Comparison of ENCODE assay signal across 1 cellular context in the genomic region with DNA sequence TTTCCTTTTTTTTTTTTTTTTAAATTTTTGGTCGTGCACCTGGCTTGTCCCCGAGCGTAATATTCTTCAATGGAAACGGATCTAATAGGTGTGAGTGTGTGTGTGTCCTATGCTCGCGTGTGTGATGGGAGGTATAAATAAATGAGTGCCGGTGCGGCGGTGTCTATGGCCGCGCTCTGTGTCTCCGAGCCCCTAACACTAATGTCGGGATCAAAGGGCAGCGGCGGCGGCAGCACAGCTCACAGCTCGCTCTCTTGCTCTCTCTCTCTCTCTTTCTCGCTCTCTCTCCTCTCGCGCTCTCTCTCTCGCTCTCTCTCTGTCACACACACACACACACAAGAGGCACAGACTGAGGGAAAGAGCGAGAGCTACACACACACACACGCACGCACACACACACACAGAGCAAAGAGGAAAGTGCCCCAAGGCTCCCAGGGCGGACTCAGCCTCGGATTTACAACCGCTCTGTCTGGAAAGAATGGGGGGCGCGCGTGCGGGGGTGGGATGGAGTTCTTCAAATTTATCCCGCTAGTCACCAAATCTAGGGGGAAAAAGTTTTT.
TF ChIP-seq lines count a peak whose summit lies in the region.

A gene with protein sequence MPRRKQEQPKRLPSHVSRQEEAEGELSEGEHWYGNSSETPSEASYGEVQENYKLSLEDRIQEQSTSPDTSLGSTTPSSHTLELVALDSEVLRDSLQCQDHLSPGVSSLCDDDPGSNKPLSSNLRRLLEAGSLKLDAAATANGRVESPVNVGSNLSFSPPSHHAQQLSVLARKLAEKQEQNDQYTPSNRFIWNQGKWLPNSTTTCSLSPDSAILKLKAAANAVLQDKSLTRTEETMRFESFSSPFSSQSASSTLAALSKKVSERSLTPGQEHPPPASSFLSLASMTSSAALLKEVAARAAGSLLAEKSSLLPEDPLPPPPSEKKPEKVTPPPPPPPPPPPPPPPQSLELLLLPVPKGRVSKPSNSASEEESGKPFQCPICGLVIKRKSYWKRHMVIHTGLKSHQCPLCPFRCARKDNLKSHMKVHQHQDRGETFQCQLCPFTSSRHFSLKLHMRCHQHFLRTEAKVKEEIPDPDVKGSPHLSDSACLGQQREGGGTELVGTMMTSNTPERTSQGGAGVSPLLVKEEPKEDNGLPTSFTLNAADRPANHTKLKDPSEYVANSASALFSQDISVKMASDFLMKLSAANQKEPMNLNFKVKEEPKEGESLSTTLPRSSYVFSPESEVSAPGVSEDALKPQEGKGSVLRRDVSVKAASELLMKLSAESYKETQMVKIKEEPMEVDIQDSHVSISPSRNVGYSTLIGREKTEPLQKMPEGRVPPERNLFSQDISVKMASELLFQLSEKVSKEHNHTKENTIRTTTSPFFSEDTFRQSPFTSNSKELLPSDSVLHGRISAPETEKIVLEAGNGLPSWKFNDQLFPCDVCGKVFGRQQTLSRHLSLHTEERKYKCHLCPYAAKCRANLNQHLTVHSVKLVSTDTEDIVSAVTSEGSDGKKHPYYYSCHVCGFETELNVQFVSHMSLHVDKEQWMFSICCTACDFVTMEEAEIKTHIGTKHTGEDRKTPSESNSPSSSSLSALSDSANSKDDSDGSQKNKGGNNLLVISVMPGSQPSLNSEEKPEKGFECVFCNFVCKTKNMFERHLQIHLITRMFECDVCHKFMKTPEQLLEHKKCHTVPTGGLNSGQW (minus strand): TSS at position 206 of the 560 bp plus-strand sequence. CDS start 416 bp downstream, outside the sequence.

TF ChIP-seq in HepG2, 621 proteins besides CTCF, POLR2A, EP300 and RAD21 (continued from another document and continues in another):
- TF ChIP-seq FOXA1 (IDR thresholded peaks at IDR 0.05) = no peak
- TF ChIP-seq FOXA1 (CRISPR knock-in tag; IDR thresholded peaks at IDR 0.05) = peak; percentile 39; the same call in 1 of the 2 replicates
- no peak for TF ChIP-seq CHD4 (IDR thresholded peaks at IDR 0.05; ENCODE audit: borderline replicate concordance, low read length)
- TF ChIP-seq ZFP36L1 (CRISPR knock-in tag; IDR thresholded peaks at IDR 0.05) = no peak
- no peak for TF ChIP-seq TAF15 (IDR thresholded peaks at IDR 0.05; ENCODE audit: low read depth, low read length, poor library complexity, severe bottlenecking)
- TF ChIP-seq SRSF9 (IDR thresholded peaks at IDR 0.05; ENCODE audit: borderline replicate concordance, insufficient read depth, low read depth, low read length, poor library complexity, severe bottlenecking) = no peak
- TF ChIP-seq ZC3H4 (CRISPR knock-in tag; IDR thresholded peaks at IDR 0.05; ENCODE audit: borderline replicate concordance) = no peak
- TF ChIP-seq ZSCAN25 (CRISPR knock-in tag; IDR thresholded peaks at IDR 0.05) = peak; percentile 59; the same call in 1 of the 2 replicates
- peak; percentile 67; the same call in 1 of the 2 replicates for TF ChIP-seq SIN3A (IDR thresholded peaks at IDR 0.05; ENCODE audit: borderline replicate concordance, low read depth, low read length)
- no peak for TF ChIP-seq PRPF4 (IDR thresholded peaks at IDR 0.05; ENCODE audit: low read depth, low read length, poor library complexity, severe bottlenecking)
- TF ChIP-seq ZNF296 (CRISPR knock-in tag; conservative IDR thresholded peaks at IDR 0.05) = no peak
- TF ChIP-seq ZNF230 (CRISPR knock-in tag; IDR thresholded peaks at IDR 0.05) = peak; percentile 31; the same call in 1 of the 2 replicates
- no peak for TF ChIP-seq JUNB (CRISPR knock-in tag; IDR thresholded peaks at IDR 0.05; ENCODE audit: borderline replicate concordance)
- TF ChIP-seq TOE1 (CRISPR knock-in tag; IDR thresholded peaks at IDR 0.05) = no peak
- TF ChIP-seq ZFX (CRISPR knock-in tag; IDR thresholded peaks at IDR 0.05; ENCODE audit: low read depth) = peak; percentile 49; the same call in 1 of the 2 replicates
- TF ChIP-seq MBNL3 (CRISPR knock-in tag; conservative IDR thresholded peaks at IDR 0.05) = no peak
- TF ChIP-seq, protein P1, sequence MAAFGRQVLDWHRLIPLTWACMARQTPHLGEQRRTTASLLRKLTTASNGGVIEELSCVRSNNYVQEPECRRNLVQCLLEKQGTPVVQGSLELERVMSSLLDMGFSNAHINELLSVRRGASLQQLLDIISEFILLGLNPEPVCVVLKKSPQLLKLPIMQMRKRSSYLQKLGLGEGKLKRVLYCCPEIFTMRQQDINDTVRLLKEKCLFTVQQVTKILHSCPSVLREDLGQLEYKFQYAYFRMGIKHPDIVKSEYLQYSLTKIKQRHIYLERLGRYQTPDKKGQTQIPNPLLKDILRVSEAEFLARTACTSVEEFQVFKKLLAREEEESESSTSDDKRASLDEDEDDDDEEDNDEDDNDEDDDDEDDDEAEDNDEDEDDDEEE (CRISPR knock-in tag; IDR thresholded peaks at IDR 0.05) = no peak
- TF ChIP-seq, protein P2, sequence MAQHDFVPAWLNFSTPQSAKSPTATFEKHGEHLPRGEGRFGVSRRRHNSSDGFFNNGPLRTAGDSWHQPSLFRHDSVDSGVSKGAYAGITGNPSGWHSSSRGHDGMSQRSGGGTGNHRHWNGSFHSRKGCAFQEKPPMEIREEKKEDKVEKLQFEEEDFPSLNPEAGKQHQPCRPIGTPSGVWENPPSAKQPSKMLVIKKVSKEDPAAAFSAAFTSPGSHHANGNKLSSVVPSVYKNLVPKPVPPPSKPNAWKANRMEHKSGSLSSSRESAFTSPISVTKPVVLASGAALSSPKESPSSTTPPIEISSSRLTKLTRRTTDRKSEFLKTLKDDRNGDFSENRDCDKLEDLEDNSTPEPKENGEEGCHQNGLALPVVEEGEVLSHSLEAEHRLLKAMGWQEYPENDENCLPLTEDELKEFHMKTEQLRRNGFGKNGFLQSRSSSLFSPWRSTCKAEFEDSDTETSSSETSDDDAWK (CRISPR knock-in tag; IDR thresholded peaks at IDR 0.05) = no peak
- peak; percentile 58; the same call in 1 of the 2 replicates for TF ChIP-seq NRL (CRISPR knock-in tag; IDR thresholded peaks at IDR 0.05; ENCODE audit: borderline replicate concordance)
- TF ChIP-seq, protein P3, sequence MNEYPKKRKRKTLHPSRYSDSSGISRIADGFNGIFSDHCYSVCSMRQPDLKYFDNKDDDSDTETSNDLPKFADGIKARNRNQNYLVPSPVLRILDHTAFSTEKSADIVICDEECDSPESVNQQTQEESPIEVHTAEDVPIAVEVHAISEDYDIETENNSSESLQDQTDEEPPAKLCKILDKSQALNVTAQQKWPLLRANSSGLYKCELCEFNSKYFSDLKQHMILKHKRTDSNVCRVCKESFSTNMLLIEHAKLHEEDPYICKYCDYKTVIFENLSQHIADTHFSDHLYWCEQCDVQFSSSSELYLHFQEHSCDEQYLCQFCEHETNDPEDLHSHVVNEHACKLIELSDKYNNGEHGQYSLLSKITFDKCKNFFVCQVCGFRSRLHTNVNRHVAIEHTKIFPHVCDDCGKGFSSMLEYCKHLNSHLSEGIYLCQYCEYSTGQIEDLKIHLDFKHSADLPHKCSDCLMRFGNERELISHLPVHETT (CRISPR knock-in tag; conservative IDR thresholded peaks at IDR 0.05) = no peak
- TF ChIP-seq, protein P4, sequence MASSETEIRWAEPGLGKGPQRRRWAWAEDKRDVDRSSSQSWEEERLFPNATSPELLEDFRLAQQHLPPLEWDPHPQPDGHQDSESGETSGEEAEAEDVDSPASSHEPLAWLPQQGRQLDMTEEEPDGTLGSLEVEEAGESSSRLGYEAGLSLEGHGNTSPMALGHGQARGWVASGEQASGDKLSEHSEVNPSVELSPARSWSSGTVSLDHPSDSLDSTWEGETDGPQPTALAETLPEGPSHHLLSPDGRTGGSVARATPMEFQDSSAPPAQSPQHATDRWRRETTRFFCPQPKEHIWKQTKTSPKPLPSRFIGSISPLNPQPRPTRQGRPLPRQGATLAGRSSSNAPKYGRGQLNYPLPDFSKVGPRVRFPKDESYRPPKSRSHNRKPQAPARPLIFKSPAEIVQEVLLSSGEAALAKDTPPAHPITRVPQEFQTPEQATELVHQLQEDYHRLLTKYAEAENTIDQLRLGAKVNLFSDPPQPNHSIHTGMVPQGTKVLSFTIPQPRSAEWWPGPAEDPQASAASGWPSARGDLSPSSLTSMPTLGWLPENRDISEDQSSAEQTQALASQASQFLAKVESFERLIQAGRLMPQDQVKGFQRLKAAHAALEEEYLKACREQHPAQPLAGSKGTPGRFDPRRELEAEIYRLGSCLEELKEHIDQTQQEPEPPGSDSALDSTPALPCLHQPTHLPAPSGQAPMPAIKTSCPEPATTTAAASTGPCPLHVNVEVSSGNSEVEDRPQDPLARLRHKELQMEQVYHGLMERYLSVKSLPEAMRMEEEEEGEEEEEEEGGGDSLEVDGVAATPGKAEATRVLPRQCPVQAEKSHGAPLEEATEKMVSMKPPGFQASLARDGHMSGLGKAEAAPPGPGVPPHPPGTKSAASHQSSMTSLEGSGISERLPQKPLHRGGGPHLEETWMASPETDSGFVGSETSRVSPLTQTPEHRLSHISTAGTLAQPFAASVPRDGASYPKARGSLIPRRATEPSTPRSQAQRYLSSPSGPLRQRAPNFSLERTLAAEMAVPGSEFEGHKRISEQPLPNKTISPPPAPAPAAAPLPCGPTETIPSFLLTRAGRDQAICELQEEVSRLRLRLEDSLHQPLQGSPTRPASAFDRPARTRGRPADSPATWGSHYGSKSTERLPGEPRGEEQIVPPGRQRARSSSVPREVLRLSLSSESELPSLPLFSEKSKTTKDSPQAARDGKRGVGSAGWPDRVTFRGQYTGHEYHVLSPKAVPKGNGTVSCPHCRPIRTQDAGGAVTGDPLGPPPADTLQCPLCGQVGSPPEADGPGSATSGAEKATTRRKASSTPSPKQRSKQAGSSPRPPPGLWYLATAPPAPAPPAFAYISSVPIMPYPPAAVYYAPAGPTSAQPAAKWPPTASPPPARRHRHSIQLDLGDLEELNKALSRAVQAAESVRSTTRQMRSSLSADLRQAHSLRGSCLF (CRISPR knock-in tag; IDR thresholded peaks at IDR 0.05; ENCODE audit: borderline replicate concordance) = no peak
- peak; percentile 68 for TF ChIP-seq SKI (IDR thresholded peaks at IDR 0.05; ENCODE audit: partially characterized antibody)
- TF ChIP-seq YEATS2 (CRISPR knock-in tag; IDR thresholded peaks at IDR 0.05; ENCODE audit: borderline replicate concordance) = no peak
- TF ChIP-seq, protein P5, sequence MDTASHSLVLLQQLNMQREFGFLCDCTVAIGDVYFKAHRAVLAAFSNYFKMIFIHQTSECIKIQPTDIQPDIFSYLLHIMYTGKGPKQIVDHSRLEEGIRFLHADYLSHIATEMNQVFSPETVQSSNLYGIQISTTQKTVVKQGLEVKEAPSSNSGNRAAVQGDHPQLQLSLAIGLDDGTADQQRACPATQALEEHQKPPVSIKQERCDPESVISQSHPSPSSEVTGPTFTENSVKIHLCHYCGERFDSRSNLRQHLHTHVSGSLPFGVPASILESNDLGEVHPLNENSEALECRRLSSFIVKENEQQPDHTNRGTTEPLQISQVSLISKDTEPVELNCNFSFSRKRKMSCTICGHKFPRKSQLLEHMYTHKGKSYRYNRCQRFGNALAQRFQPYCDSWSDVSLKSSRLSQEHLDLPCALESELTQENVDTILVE (CRISPR knock-in tag; IDR thresholded peaks at IDR 0.05) = no peak
- no peak for TF ChIP-seq ETV6 (CRISPR knock-in tag; conservative IDR thresholded peaks at IDR 0.05)
- no peak for TF ChIP-seq HDAC6 (IDR thresholded peaks at IDR 0.05; ENCODE audit: low read depth, low read length)
- no peak for TF ChIP-seq ZFP1 (CRISPR knock-in tag; IDR thresholded peaks at IDR 0.05)
- TF ChIP-seq HMG20B (CRISPR knock-in tag; conservative IDR thresholded peaks at IDR 0.05) = 0 out of 2 replicates have a peak, but pooled peaks have one; percentile 54
- TF ChIP-seq KAT2B (IDR thresholded peaks at IDR 0.05; ENCODE audit: borderline replicate concordance, low read depth, low read length) = no peak
- 0 out of 2 replicates have a peak, but pooled peaks have one; percentile 33 for TF ChIP-seq FOXK2 (IDR thresholded peaks at IDR 0.05)
- no peak for TF ChIP-seq ZNF552 (CRISPR knock-in tag; IDR thresholded peaks at IDR 0.05; ENCODE audit: borderline replicate concordance)
- no peak for TF ChIP-seq FLYWCH1 (CRISPR knock-in tag; IDR thresholded peaks at IDR 0.05)
- TF ChIP-seq ELF3 (CRISPR knock-in tag; IDR thresholded peaks at IDR 0.05) = 0 out of 2 replicates have a peak, but pooled peaks have one; percentile 16
- TF ChIP-seq, protein P6, sequence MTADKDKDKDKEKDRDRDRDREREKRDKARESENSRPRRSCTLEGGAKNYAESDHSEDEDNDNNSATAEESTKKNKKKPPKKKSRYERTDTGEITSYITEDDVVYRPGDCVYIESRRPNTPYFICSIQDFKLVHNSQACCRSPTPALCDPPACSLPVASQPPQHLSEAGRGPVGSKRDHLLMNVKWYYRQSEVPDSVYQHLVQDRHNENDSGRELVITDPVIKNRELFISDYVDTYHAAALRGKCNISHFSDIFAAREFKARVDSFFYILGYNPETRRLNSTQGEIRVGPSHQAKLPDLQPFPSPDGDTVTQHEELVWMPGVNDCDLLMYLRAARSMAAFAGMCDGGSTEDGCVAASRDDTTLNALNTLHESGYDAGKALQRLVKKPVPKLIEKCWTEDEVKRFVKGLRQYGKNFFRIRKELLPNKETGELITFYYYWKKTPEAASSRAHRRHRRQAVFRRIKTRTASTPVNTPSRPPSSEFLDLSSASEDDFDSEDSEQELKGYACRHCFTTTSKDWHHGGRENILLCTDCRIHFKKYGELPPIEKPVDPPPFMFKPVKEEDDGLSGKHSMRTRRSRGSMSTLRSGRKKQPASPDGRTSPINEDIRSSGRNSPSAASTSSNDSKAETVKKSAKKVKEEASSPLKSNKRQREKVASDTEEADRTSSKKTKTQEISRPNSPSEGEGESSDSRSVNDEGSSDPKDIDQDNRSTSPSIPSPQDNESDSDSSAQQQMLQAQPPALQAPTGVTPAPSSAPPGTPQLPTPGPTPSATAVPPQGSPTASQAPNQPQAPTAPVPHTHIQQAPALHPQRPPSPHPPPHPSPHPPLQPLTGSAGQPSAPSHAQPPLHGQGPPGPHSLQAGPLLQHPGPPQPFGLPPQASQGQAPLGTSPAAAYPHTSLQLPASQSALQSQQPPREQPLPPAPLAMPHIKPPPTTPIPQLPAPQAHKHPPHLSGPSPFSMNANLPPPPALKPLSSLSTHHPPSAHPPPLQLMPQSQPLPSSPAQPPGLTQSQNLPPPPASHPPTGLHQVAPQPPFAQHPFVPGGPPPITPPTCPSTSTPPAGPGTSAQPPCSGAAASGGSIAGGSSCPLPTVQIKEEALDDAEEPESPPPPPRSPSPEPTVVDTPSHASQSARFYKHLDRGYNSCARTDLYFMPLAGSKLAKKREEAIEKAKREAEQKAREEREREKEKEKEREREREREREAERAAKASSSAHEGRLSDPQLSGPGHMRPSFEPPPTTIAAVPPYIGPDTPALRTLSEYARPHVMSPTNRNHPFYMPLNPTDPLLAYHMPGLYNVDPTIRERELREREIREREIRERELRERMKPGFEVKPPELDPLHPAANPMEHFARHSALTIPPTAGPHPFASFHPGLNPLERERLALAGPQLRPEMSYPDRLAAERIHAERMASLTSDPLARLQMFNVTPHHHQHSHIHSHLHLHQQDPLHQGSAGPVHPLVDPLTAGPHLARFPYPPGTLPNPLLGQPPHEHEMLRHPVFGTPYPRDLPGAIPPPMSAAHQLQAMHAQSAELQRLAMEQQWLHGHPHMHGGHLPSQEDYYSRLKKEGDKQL (CRISPR knock-in tag; IDR thresholded peaks at IDR 0.05; ENCODE audit: low read depth) = no peak
- no peak for TF ChIP-seq GPN1 (CRISPR knock-in tag; IDR thresholded peaks at IDR 0.05; ENCODE audit: borderline replicate concordance)
- no peak for TF ChIP-seq ZSCAN21 (CRISPR knock-in tag; IDR thresholded peaks at IDR 0.05; ENCODE audit: borderline replicate concordance)
- no peak for TF ChIP-seq SETDB1 (CRISPR knock-in tag; IDR thresholded peaks at IDR 0.05; ENCODE audit: borderline replicate concordance)
- TF ChIP-seq, protein P7, sequence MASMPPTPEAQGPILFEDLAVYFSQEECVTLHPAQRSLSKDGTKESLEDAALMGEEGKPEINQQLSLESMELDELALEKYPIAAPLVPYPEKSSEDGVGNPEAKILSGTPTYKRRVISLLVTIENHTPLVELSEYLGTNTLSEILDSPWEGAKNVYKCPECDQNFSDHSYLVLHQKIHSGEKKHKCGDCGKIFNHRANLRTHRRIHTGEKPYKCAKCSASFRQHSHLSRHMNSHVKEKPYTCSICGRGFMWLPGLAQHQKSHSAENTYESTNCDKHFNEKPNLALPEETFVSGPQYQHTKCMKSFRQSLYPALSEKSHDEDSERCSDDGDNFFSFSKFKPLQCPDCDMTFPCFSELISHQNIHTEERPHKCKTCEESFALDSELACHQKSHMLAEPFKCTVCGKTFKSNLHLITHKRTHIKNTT (CRISPR knock-in tag; IDR thresholded peaks at IDR 0.05) = no peak
